ENCODE assay signal across 1 cellular context in the genomic region with DNA sequence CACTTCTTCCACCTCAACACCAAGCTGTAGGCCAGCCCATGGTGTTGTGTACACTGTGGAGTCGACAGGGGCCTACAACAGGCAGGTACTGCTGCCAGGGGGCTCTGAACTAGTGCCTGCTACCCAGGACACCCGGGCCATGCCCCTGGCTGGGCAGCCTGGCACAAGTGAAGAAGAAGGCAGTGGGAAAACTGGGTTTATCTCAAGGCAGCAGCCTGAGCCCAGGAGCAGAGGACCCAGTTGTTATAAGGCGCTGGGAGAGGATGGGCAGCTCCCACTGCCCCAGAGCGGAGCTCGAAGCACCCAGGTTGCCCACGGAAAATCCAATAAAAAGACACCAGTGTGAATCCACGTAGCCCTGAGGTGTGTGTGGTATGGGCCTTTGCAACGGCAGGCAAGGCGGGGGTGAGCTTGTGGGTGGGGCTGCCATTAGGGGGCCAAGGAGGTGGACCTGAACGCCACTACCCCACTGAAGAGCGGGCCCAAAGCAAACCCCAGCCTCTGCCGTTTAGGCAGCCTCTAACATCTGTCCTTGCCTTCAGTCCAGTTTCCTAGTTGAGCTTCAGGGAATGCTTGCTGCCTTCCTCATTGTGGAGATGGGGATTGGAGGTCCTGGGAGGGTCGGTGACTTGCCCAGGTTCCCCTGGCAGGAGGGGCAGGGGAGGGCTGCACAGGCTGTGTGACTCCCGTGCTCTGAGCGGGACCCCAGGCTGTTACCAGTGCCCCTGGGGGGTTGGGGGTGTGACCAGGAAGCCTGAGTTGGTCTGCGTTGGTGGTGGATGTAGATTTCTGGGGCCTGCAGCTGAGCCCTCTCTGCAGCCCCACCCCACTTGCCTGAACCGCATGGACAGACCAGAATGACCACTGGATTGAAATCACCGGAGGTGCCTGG.
TF ChIP-seq lines count a peak whose summit lies in the region.

No MANE protein-coding gene starts in this region.

TF ChIP-seq in H1, 55 proteins besides CTCF, POLR2A, EP300 and RAD21:
- TF ChIP-seq HDAC6 (IDR thresholded peaks at IDR 0.05; ENCODE audit: low read depth, low read length) (no peak), EGR1 (IDR thresholded peaks at IDR 0.05; ENCODE audit: borderline replicate concordance, low read depth, low read length) (no peak), RBBP5 (IDR thresholded peaks at IDR 0.05; ENCODE audit: borderline replicate concordance, low read depth, low read length) (no peak), NANOG (IDR thresholded peaks at IDR 0.05; ENCODE audit: insufficient read depth, low read depth, low read length, poor library complexity, severe bottlenecking) (no peak), BACH1 (IDR thresholded peaks at IDR 0.05; ENCODE audit: low read length) (no peak), CTBP2 (IDR thresholded peaks at IDR 0.05; ENCODE audit: borderline replicate concordance, insufficient read depth, insufficient read length, low read length) (no peak), CBX8 (IDR thresholded peaks at IDR 0.05; ENCODE audit: borderline replicate concordance, low read depth, low read length) (no peak), EZH2 (IDR thresholded peaks at IDR 0.05; ENCODE audit: low read depth, low read length, severe bottlenecking) (no peak), SP4 (IDR thresholded peaks at IDR 0.05; ENCODE audit: low read length) (no peak), GTF2F1 (IDR thresholded peaks at IDR 0.05; ENCODE audit: borderline replicate concordance, low read depth, low read length) (no peak), YY1 (IDR thresholded peaks at IDR 0.05; ENCODE audit: low read depth, low read length) (no peak), CEBPB (IDR thresholded peaks at IDR 0.05; ENCODE audit: low read depth, low read length) (no peak), ASH2L (IDR thresholded peaks at IDR 0.05; ENCODE audit: low read length) (no peak), MAFK (IDR thresholded peaks at IDR 0.05; ENCODE audit: low read depth, low read length) (no peak), HDAC2 (IDR thresholded peaks at IDR 0.05; ENCODE audit: borderline replicate concordance in 1 of 2, low read depth in 2 of 2, low read length in 2 of 2) (no peak), SP2 (IDR thresholded peaks at IDR 0.05; ENCODE audit: low read length) (no peak)
- TF ChIP-seq, protein P1, sequence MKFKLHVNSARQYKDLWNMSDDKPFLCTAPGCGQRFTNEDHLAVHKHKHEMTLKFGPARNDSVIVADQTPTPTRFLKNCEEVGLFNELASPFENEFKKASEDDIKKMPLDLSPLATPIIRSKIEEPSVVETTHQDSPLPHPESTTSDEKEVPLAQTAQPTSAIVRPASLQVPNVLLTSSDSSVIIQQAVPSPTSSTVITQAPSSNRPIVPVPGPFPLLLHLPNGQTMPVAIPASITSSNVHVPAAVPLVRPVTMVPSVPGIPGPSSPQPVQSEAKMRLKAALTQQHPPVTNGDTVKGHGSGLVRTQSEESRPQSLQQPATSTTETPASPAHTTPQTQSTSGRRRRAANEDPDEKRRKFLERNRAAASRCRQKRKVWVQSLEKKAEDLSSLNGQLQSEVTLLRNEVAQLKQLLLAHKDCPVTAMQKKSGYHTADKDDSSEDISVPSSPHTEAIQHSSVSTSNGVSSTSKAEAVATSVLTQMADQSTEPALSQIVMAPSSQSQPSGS (IDR thresholded peaks at IDR 0.05; ENCODE audit: low read length), result no peak
